Comparison of ENCODE assay signal across 9 cellular contexts in genomic region chr2:20611077-20611843, GRCh38. TPM values are rescaled to one million over a fixed set of nuclear protein-coding genes. Genes with fewer than 3 reads are reported as not detected.
DNase-seq lines count a peak whose midpoint lies in the region; ATAC-seq and TF ChIP-seq lines count a peak whose summit lies in the region.
"Had no signal": no experiment of that assay in that cellular context is flagged by ENCODE, and none has a peak within 500 bp of the region (broad histone marks: within the 10 kb centered on the region; RNA-seq: fewer than 3 reads in every experiment).

No MANE protein-coding gene starts in this region.

- peak overlapping the region; percentile 69 for H3K27ac ChIP-seq in muscle layer of colon (ENCODE audit: low read depth, low read length)
- peak overlapping the region; percentile 44 for H3K27ac ChIP-seq in vagina

- H3K4me3 ChIP-seq in muscle layer of colon (ENCODE audit: low read depth in 1 of 2, low read length in 2 of 2) (no peak overlapping the region), vagina (no peak overlapping the region)

- ATAC-seq in GM21381 (IDR thresholded peaks at IDR 0.05; ENCODE audit: unreplicated experiment) (no peak), HG02970 (IDR thresholded peaks at IDR 0.05; ENCODE audit: low FRiP score, unreplicated experiment) (no peak)
- ATAC-seq: activated CD8-positive, alpha-beta memory T cell treated with anti-CD3 and anti-CD28 coated beads, Interleukin-2, amount 10 ng/mL, durations not matched to agents 7 days and 5 days had no signal

- no peaks in the 10 kb centered on the region for H3K27me3 ChIP-seq in muscle layer of colon (ENCODE audit: control insufficient read depth in 1 of 2, insufficient read depth in 2 of 2, low read length in 2 of 2)
- H3K27me3 ChIP-seq in vagina: no peaks in the 10 kb centered on the region

- H3K4me1 ChIP-seq in muscle layer of colon (ENCODE audit: insufficient read depth, low read length) (peaks cover 77% of the 10 kb centered on the region), vagina (peaks cover 69% of the 10 kb centered on the region)

- intact Hi-C loops in vagina (cut with DNase I): no loop called here

- no peak overlapping the region for H3K9ac ChIP-seq in muscle layer of colon (ENCODE audit: low read length)

- TF ChIP-seq POLR2A in vagina (IDR thresholded peaks at IDR 0.05): no peak

- peak; percentile 7 for DNase-seq in activated naive CD4-positive, alpha-beta T cell treated with anti-CD3 and anti-CD28 coated beads, Interleukin-2, amount 50 U/mL, for 16 hours
- no peak for DNase-seq in activated naive CD4-positive, alpha-beta T cell (lab: John Stamatoyannopoulos, UW)
- DNase-seq in fibroblast of gingiva (ENCODE audit: low read depth) (peak; percentile 87), vagina (ENCODE audit: extremely low spot score in 2 of 2) (no peak), GM03348 (ENCODE audit: low spot score) (no peak)
- DNase-seq: activated CD8-positive, alpha-beta memory T cell treated with anti-CD3 and anti-CD28 coated beads, Interleukin-2, amount 10 ng/mL, durations not matched to agents 7 days and 5 days had no signal

- H3K36me3 ChIP-seq in muscle layer of colon (ENCODE audit: insufficient read depth, low read length): no peaks in the 10 kb centered on the region
- no peaks in the 10 kb centered on the region for H3K36me3 ChIP-seq in vagina

- TF ChIP-seq CTCF in vagina (IDR thresholded peaks at IDR 0.05): no peak

- no peaks in the 10 kb centered on the region for H3K9me3 ChIP-seq in muscle layer of colon (ENCODE audit: low read length)
- H3K9me3 ChIP-seq in vagina: no peaks in the 10 kb centered on the region

RNA-seq across cellular contexts. Expression of gene HS1BP3, which starts 39.6 kb away (rescaled TPM):
- total RNA-seq in vagina: 23.1 TPM

RNA-seq across cellular contexts. Expression of gene GDF7, which starts 55.7 kb away (rescaled TPM):
- total RNA-seq in vagina: 9.3 TPM
- total RNA-seq: activated CD8-positive, alpha-beta memory T cell treated with anti-CD3 and anti-CD28 coated beads, Interleukin-2, amount 10 ng/mL, durations not matched to agents 7 days and 5 days had no signal

Comparison
In these comparisons a context has a peak if more than half of its experiments do, and no peak if none do; other contexts are left out.
1. DNase-seq: peak in activated naive CD4-positive, alpha-beta T cell treated with anti-CD3 and anti-CD28 coated beads, Interleukin-2, amount 50 U/mL, for 16 hours (single experiment) and fibroblast of gingiva (single experiment); none in activated naive CD4-positive, alpha-beta T cell (0 of 4), vagina (0 of 2) and GM03348 (single experiment).